24 cellular contexts compared by ENCODE assay signal in genomic region chrX:119187298-119187697, GRCh38. TPM values are rescaled to one million over a fixed set of nuclear protein-coding genes. Genes with fewer than 3 reads are reported as not detected.
"Had no signal": no experiment of that assay in that cellular context is flagged by ENCODE, and none has a peak within 500 bp of the region (broad histone marks: within the 10 kb centered on the region; RNA-seq: fewer than 3 reads in every experiment).

No MANE protein-coding gene starts in this region.

- H3K27me3 ChIP-seq: foreskin keratinocyte, sigmoid colon, stomach, testis, upper lobe of right lung had no signal

- H3K27ac Mint-ChIP-seq: activated CD8-positive, alpha-beta T cell treated with anti-CD3 and anti-CD28 coated beads for 36 hours; effector memory CD8-positive, alpha-beta T cell; immature natural killer cell; WTC11 had no signal

- H3K4me1 Mint-ChIP-seq: immature natural killer cell, WTC11 had no signal

- DNase-seq: activated CD4-positive, alpha-beta T cell treated with anti-CD3 and anti-CD28 coated beads for 4 hours; activated CD8-positive, alpha-beta T cell treated with anti-CD3 and anti-CD28 coated beads for 36 hours; activated effector memory CD4-positive, alpha-beta T cell treated with Interleukin-2 at 50 U/mL for 16 hours; activated naive CD4-positive, alpha-beta T cell treated with anti-CD3 and anti-CD28 coated beads, Interleukin-2, amount 50 U/mL, for 16 hours; activated T-cell treated with anti-CD3 and anti-CD28 coated beads, Interleukin-2, amount 50 U/mL, for 4 hours; dermis blood vessel endothelial cell; effector memory CD8-positive, alpha-beta T cell; foreskin keratinocyte; head of caudate nucleus; immature natural killer cell; sigmoid colon; stimulated activated CD4-positive, alpha-beta T cell treated with anti-CD3 and anti-CD28 coated beads, Interleukin-1b, Interleukin-23, amount 100 ng/mL, for 48 hours; stomach; testis; upper lobe of right lung had no signal

- H3K36me3 Mint-ChIP-seq: immature natural killer cell, mesothelial cell of epicardium, WTC11 had no signal

- H3K36me3 ChIP-seq: sigmoid colon, stomach, upper lobe of right lung had no signal

- H3K27ac ChIP-seq: foreskin keratinocyte, sigmoid colon, stomach, testis, upper lobe of right lung had no signal

- H3K4me3 Mint-ChIP-seq: activated CD8-positive, alpha-beta T cell treated with anti-CD3 and anti-CD28 coated beads for 36 hours; activated T-cell treated with anti-CD3 and anti-CD28 coated beads, Interleukin-2, amount 50 U/mL, for 4 hours; effector memory CD8-positive, alpha-beta T cell; immature natural killer cell; mesothelial cell of epicardium; WTC11 had no signal

- FAIRE-seq: astrocyte, bronchial epithelial cell had no signal

- H3K4me1 ChIP-seq: foreskin keratinocyte, sigmoid colon, stomach, testis, upper lobe of right lung had no signal

- H3K4me3 ChIP-seq: lung, sigmoid colon, stomach, upper lobe of right lung had no signal

- H3K9me3 ChIP-seq: sigmoid colon, stomach, testis, upper lobe of right lung had no signal

- H3K9me3 Mint-ChIP-seq: activated CD8-positive, alpha-beta T cell treated with anti-CD3 and anti-CD28 coated beads for 36 hours; activated T-cell treated with anti-CD3 and anti-CD28 coated beads, Interleukin-2, amount 50 U/mL, for 4 hours; effector memory CD8-positive, alpha-beta T cell; immature natural killer cell; WTC11 had no signal

- ATAC-seq: activated CD8-positive, alpha-beta T cell treated with anti-CD3 and anti-CD28 coated beads for 36 hours; activated T-cell treated with anti-CD3 and anti-CD28 coated beads, Interleukin-2, amount 50 U/mL, for 4 hours; effector memory CD8-positive, alpha-beta T cell; foreskin keratinocyte; upper lobe of right lung; WTC11 had no signal

RNA-seq across cellular contexts. Expression of gene KIAA1210, which starts 59.7 kb away (rescaled TPM):
- total RNA-seq: activated CD8-positive, alpha-beta T cell treated with anti-CD3 and anti-CD28 coated beads for 36 hours; activated T-cell treated with anti-CD3 and anti-CD28 coated beads, Interleukin-2, amount 50 U/mL, for 4 hours; astrocyte; bronchial epithelial cell; chondrocyte; dermis blood vessel endothelial cell; foreskin keratinocyte; osteoblast; sigmoid colon; upper lobe of right lung; WTC11 had no signal
- polyA plus RNA-seq: adipose tissue, foreskin keratinocyte, immature natural killer cell, lung, neural cell, sigmoid colon, stomach had no signal
